11 cellular contexts compared by ENCODE assay signal in genomic region chr15:58357529-58358476, GRCh38.
DNase-seq lines count a peak whose midpoint lies in the region; ATAC-seq and TF ChIP-seq lines count a peak whose summit lies in the region.
"Had no signal": no experiment of that assay in that cellular context is flagged by ENCODE, and none has a peak within 500 bp of the region (broad histone marks: within the 10 kb centered on the region; RNA-seq: fewer than 3 reads in every experiment).

No MANE protein-coding gene starts in this region.

- peak overlapping the region; percentile 20 to 89 (median 70) for H3K27ac Mint-ChIP-seq in CD4-positive, alpha-beta memory T cell
- peak overlapping the region; percentile 96 for H3K27ac Mint-ChIP-seq in activated naive CD8-positive, alpha-beta T cell treated with anti-CD3 and anti-CD28 coated beads for 36 hours

- H3K27me3 ChIP-seq in CD4-positive, alpha-beta memory T cell (ENCODE audit: insufficient read depth, low read length) = no peaks in the 10 kb centered on the region
- H3K27me3 ChIP-seq in Panc1 (ENCODE audit: control insufficient read depth, insufficient read depth, low read length) = no peaks in the 10 kb centered on the region

- ATAC-seq in Panc1 (peak; percentile 46; the same call in 1 of the 2 replicates), HG03108 (IDR thresholded peaks at IDR 0.05; ENCODE audit: unreplicated experiment) (no peak), HG03025 (IDR thresholded peaks at IDR 0.05; ENCODE audit: low FRiP score, unreplicated experiment) (no peak)

- intact Hi-C loops in CD4-positive, alpha-beta memory T cell (cut with micrococcal nuclease) = no loop called here
- intact Hi-C loops in Panc1 (cut with micrococcal nuclease; ENCODE audit: unreplicated experiment) = no loop called here

- no peaks in the 10 kb centered on the region for H3K36me3 ChIP-seq in CD4-positive, alpha-beta memory T cell (ENCODE audit: insufficient read depth, low read length)
- H3K36me3 ChIP-seq in Panc1 (ENCODE audit: control insufficient read depth, insufficient read depth, low read length) = no peaks in the 10 kb centered on the region

- TF ChIP-seq CTCF in Panc1 (IDR thresholded peaks at IDR 0.05) = no peak

- peaks cover 18% of the 10 kb centered on the region for H3K4me1 ChIP-seq in CD4-positive, alpha-beta memory T cell (ENCODE audit: insufficient read depth, low read length)
- no peaks in the 10 kb centered on the region for H3K4me1 ChIP-seq in Panc1 (ENCODE audit: control insufficient read depth, insufficient read depth, low read length)

- peak; percentile 20 to 68 (median 44) for DNase-seq in CD4-positive, alpha-beta memory T cell
- DNase-seq in Panc1 (ENCODE audit: low read depth, low spot score) = no peak
- peak; percentile 64 for DNase-seq in activated naive CD8-positive, alpha-beta T cell treated with anti-CD3 and anti-CD28 coated beads for 36 hours
- peak; percentile 63 for DNase-seq in left kidney (ENCODE audit: low read depth, low spot score)
- no peak for DNase-seq in AG08396 (ENCODE audit: low spot score)
- no peak for DNase-seq in H4 (ENCODE audit: low spot score)
- DNase-seq: NCI-H524 treated with DMSO at 0.1 percent for 48 hours had no signal

- H3K27ac ChIP-seq in CD4-positive, alpha-beta memory T cell (ENCODE audit: low read depth, low read length) = no peak overlapping the region
- no peak overlapping the region for H3K27ac ChIP-seq in Panc1 (ENCODE audit: low read length)
- H3K27ac ChIP-seq: SK-N-MC, skin epidermis had no signal

- no peaks in the 10 kb centered on the region for H3K36me3 Mint-ChIP-seq in CD4-positive, alpha-beta memory T cell
- H3K36me3 Mint-ChIP-seq in activated naive CD8-positive, alpha-beta T cell treated with anti-CD3 and anti-CD28 coated beads for 36 hours = no peaks in the 10 kb centered on the region

- H3K4me3 ChIP-seq in CD4-positive, alpha-beta memory T cell (ENCODE audit: low read length in 2 of 2) = no peak overlapping the region
- no peak overlapping the region for H3K4me3 ChIP-seq in Panc1 (ENCODE audit: low read depth in 2 of 2, low read length in 2 of 2)
- H3K4me3 ChIP-seq: SK-N-MC, skin epidermis had no signal

- CTCF ChIA-PET in CD4-positive, alpha-beta memory T cell (lab: Charles Lee; ENCODE audit: partially characterized antibody) = no interaction called here
- CTCF ChIA-PET in Panc1 (lab: Charles Lee) = no interaction called here

- in situ Hi-C loops in Panc1 (cut with HindIII; ENCODE audit: low pct_unique_long_range_greater_than_20kb, low sequenced_read_pairs) = no loop called here

- H3K9me3 ChIP-seq in CD4-positive, alpha-beta memory T cell (ENCODE audit: control insufficient read depth in 1 of 2, low read length in 2 of 2) = no peaks in the 10 kb centered on the region
- no peaks in the 10 kb centered on the region for H3K9me3 ChIP-seq in Panc1 (ENCODE audit: control insufficient read depth, insufficient read depth, low read depth, low read length)

- no TSS peak for BruUV-seq in Panc1 (replicated peaks; lab: Mats Ljungman, UMichigan)

- no peaks in the 10 kb centered on the region for H3K9me3 Mint-ChIP-seq in CD4-positive, alpha-beta memory T cell
- H3K9me3 Mint-ChIP-seq in activated naive CD8-positive, alpha-beta T cell treated with anti-CD3 and anti-CD28 coated beads for 36 hours = no peaks in the 10 kb centered on the region

- peaks cover 0 to 9% of the 10 kb centered on the region in 2 donors for H3K27me3 Mint-ChIP-seq in CD4-positive, alpha-beta memory T cell
- H3K27me3 Mint-ChIP-seq in activated naive CD8-positive, alpha-beta T cell treated with anti-CD3 and anti-CD28 coated beads for 36 hours = no peaks in the 10 kb centered on the region

- peak overlapping the region in 5 of 8 donors; percentile 1 to 71 (median 29) for H3K4me3 Mint-ChIP-seq in CD4-positive, alpha-beta memory T cell
- H3K4me3 Mint-ChIP-seq in activated naive CD8-positive, alpha-beta T cell treated with anti-CD3 and anti-CD28 coated beads for 36 hours = peak overlapping the region; percentile 67

- peaks cover 9 to 26% (median 15%) of the 10 kb centered on the region in 4 donors for H3K4me1 Mint-ChIP-seq in CD4-positive, alpha-beta memory T cell
- peaks cover 58% of the 10 kb centered on the region for H3K4me1 Mint-ChIP-seq in activated naive CD8-positive, alpha-beta T cell treated with anti-CD3 and anti-CD28 coated beads for 36 hours

- POLR2A ChIA-PET in CD4-positive, alpha-beta memory T cell (lab: Charles Lee; ENCODE audit: partially characterized antibody) = no interaction called here
- POLR2A ChIA-PET in Panc1 (lab: Charles Lee) = no interaction called here

Comparison
In these comparisons a context has a peak if more than half of its experiments do, and no peak if none do; other contexts are left out.
1. DNase-seq: peak in CD4-positive, alpha-beta memory T cell (5 of 5), activated naive CD8-positive, alpha-beta T cell treated with anti-CD3 and anti-CD28 coated beads for 36 hours (single experiment) and left kidney (single experiment); none in Panc1 (single experiment), AG08396 (single experiment) and H4 (single experiment).